ENCODE assay signal across 8 cellular contexts in genomic region chr4:95510145-95510544, GRCh38. TPM values are rescaled to one million over a fixed set of nuclear protein-coding genes. Genes with fewer than 3 reads are reported as not detected.
DNase-seq lines count a peak whose midpoint lies in the region; ATAC-seq and TF ChIP-seq lines count a peak whose summit lies in the region.

No MANE protein-coding gene starts in this region.

- no peaks in the 10 kb centered on the region for H3K36me3 ChIP-seq in Panc1 (ENCODE audit: control insufficient read depth, insufficient read depth, low read length)

- no peaks in the 10 kb centered on the region for H3K9me3 ChIP-seq in Panc1 (ENCODE audit: control insufficient read depth, insufficient read depth, low read depth, low read length)

- H3K27ac ChIP-seq in 22Rv1, result peak overlapping the region; percentile 60
- H3K27ac ChIP-seq in Panc1 (ENCODE audit: low read length), result no peak overlapping the region; the same call in 1 of the 2 replicates

- ATAC-seq in GM19395 (IDR thresholded peaks at IDR 0.05; ENCODE audit: unreplicated experiment) (peak; percentile 76), Panc1 (no peak)

- TF ChIP-seq CTCF in 22Rv1 (IDR thresholded peaks at IDR 0.05) (peak; percentile 88), Panc1 (IDR thresholded peaks at IDR 0.05) (peak; percentile 58; the same call in 1 of the 2 replicates), fibroblast of villous mesenchyme (IDR thresholded peaks at IDR 0.05; ENCODE audit: insufficient read depth, low read depth, low read length) (peak; percentile 66)

- H3K27me3 ChIP-seq in Panc1 (ENCODE audit: control insufficient read depth, insufficient read depth, low read length), result no peaks in the 10 kb centered on the region

- H3K4me1 ChIP-seq in Panc1 (ENCODE audit: control insufficient read depth, insufficient read depth, low read length), result peaks cover 10% of the 10 kb centered on the region

- intact Hi-C loops in Panc1 (cut with micrococcal nuclease; ENCODE audit: unreplicated experiment), result no loop called here

- CTCF ChIA-PET in Panc1 (lab: Charles Lee), result no interaction called here

- DNase-seq in Panc1 (ENCODE audit: low read depth, low spot score), result no peak
- DNase-seq in fibroblast of villous mesenchyme (ENCODE audit: low read depth), result peak; percentile 41
- no peak for DNase-seq in NCI-H2107 (lab: John Stamatoyannopoulos, UW)
- DNase-seq in UCSD-AML1 (lab: John Stamatoyannopoulos, UW; ENCODE audit: unreplicated experiment), result no peak
- no peak for DNase-seq in NCI-H2107 treated with DMSO at 0.1 percent for 48 hours (lab: John Stamatoyannopoulos, UW; ENCODE audit: unreplicated experiment)
- DNase-seq in hepatic stellate cell (ENCODE audit: low spot score), result no peak

- BruUV-seq in Panc1 (replicated peaks; lab: Mats Ljungman, UMichigan), result no TSS peak

- POLR2A ChIA-PET in Panc1 (lab: Charles Lee), result no interaction called here

- in situ Hi-C loops in Panc1 (cut with HindIII; ENCODE audit: low pct_unique_long_range_greater_than_20kb, low sequenced_read_pairs), result no loop called here

- no peak overlapping the region for H3K4me3 ChIP-seq in Panc1 (ENCODE audit: low read depth in 2 of 2, low read length in 2 of 2)
- no peak overlapping the region for H3K4me3 ChIP-seq in fibroblast of villous mesenchyme (ENCODE audit: low read depth, low read length)

RNA-seq across cellular contexts. Expression of gene UNC5C, which starts 38.6 kb away (rescaled TPM):
- total RNA-seq in Panc1 (2021; ENCODE audit: unreplicated experiment) (8.2 TPM), fibroblast of villous mesenchyme (under 0.01 and 0.43 TPM in 2 replicates)
- 5.6 TPM for polyA plus RNA-seq in Panc1 (2012; ENCODE audit: insufficient read length)
